18 cellular contexts compared by ENCODE assay signal in the genomic region with DNA sequence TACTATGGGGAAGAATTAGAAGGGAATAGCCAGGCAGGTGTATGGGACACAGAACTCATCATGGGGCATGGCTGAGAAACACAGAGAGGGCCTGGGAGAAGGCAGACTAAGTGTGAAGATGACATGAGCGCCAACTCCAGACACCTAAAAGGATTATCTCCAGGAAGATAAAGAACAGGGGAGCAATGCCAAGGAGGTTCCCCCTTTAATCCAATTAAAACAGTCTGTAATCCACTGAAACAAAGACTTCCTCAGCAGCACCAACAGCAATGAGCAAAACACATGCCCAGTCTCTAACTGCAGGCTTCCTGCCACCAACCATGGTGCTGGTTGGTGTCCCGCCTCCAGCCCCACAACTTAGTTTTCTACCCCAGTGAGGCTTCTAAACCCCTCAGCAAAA.
"Had no signal": no experiment of that assay in that cellular context is flagged by ENCODE, and none has a peak within 500 bp of the region (broad histone marks: within the 10 kb centered on the region; RNA-seq: fewer than 3 reads in every experiment).

No MANE protein-coding gene starts in this region.

- H3K4me3 Mint-ChIP-seq: activated CD4-positive, alpha-beta memory T cell treated with anti-CD3 and anti-CD28 coated beads for 36 hours; activated naive CD8-positive, alpha-beta T cell; nephron; T-helper 1 cell treated with Interleukin-12 subunit alpha and Interleukin-12 subunit beta and Interleukin-4 antibody, amounts not matched to agents 30 μg/mL and 1 μg/mL, for 36 hours had no signal

- ATAC-seq: esophagus mucosa, left ventricle myocardium superior had no signal

- H3K9me3 Mint-ChIP-seq: activated CD4-positive, alpha-beta memory T cell treated with anti-CD3 and anti-CD28 coated beads for 36 hours; nephron; T-helper 1 cell treated with Interleukin-12 subunit alpha and Interleukin-12 subunit beta and Interleukin-4 antibody, amounts not matched to agents 30 μg/mL and 1 μg/mL, for 36 hours had no signal

- H3K36me3 Mint-ChIP-seq: activated CD4-positive, alpha-beta memory T cell treated with anti-CD3 and anti-CD28 coated beads for 36 hours; activated naive CD8-positive, alpha-beta T cell had no signal

- H3K27ac Mint-ChIP-seq: activated CD4-positive, alpha-beta memory T cell treated with anti-CD3 and anti-CD28 coated beads for 36 hours; activated naive CD8-positive, alpha-beta T cell; nephron; T-helper 1 cell treated with Interleukin-12 subunit alpha and Interleukin-12 subunit beta and Interleukin-4 antibody, amounts not matched to agents 30 μg/mL and 1 μg/mL, for 36 hours had no signal

- DNase-seq: activated CD4-positive, alpha-beta memory T cell treated with anti-CD3 and anti-CD28 coated beads for 36 hours; activated CD4-positive, alpha-beta T cell treated with anti-CD3 and anti-CD28 coated beads for 4 hours; activated CD4-positive, CD25-positive, alpha-beta regulatory T cell; activated naive CD4-positive, alpha-beta T cell; amniotic stem cell; effector CD8-positive, alpha-beta T cell; foreskin melanocyte; left ventricle myocardium superior; mammary epithelial cell; ovary; stimulated activated CD4-positive, alpha-beta T cell treated with anti-CD3 and anti-CD28 coated beads, Interleukin-4, amount 100 ng/mL, for 1 hour; stimulated activated naive CD4-positive, alpha-beta T cell; T1000; upper lobe of left lung had no signal
